In the genomic region with DNA sequence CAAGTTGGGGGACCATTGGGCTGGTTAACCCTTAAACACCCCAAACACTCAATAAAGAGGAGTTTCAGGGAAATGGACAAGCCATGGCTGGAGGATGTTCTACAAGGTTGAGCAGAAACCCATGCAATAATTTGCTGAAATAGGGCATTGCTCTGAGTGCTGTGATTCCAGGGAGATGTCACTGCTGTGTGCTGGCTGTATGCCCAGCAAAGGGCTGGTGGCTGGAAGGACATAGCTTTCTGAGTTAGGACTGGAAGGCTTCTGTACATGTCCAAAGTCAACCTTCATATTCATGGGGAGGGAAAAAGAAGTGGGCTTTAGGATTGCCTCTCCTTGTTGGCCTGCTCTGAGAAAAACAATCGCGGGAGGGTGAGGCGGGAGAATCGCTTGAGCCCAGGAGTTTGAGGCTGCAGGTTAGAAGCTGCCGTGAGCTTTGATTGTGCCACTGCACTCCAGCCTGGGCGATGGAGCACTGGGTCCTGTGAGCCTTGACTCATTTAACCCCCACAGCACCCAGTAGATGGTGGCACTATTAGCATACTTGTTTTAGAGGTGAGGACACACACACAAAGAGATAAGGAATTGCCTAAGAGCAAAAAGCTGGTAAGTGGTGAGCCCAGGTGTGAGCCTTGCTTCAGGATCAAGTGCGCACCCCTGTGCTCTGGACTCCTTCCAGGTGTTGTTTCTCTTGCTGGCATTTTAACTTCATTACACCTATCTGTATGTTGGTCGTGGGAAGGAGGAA, we compare ENCODE assay signal across 16 cellular contexts. TPM values are rescaled to one million over a fixed set of nuclear protein-coding genes. Genes with fewer than 3 reads are reported as not detected.
DNase-seq lines count a peak whose midpoint lies in the region; ATAC-seq and TF ChIP-seq lines count a peak whose summit lies in the region.
"Had no signal": no experiment of that assay in that cellular context is flagged by ENCODE, and none has a peak within 500 bp of the region (broad histone marks: within the 10 kb centered on the region; RNA-seq: fewer than 3 reads in every experiment).

No MANE protein-coding gene starts in this region.

- H3K9ac ChIP-seq in OCI-LY1 (ENCODE audit: low read length): no peak overlapping the region; the same call in 1 of the 2 replicates

- intact Hi-C loops in activated naive CD4-positive, alpha-beta T cell treated with anti-CD3 and anti-CD28 coated beads for 36 hours (cut with micrococcal nuclease): no loop called here

- H3F3A ChIP-seq in OCI-LY1 (ENCODE audit: insufficient read depth, low read length): no peaks in the 10 kb centered on the region

- WGBS in hepatocyte (ENCODE audit: low lambda C conversion rate, missing lambda C conversion rate): 82% methylated on average over 8 of the region's 8 CpGs

- CTCF ChIA-PET in activated naive CD4-positive, alpha-beta T cell treated with anti-CD3 and anti-CD28 coated beads for 36 hours (lab: Charles Lee): interaction anchor here (0.6 to 3.7 kb wide), 3 partner anchors 153 to 775 kb away, joined by 3 to 25 read pairs (median 5); no protein-coding TSS in a partner anchor
- CTCF ChIA-PET in activated naive CD4-positive, alpha-beta T cell treated with anti-CD3 and anti-CD28 coated beads, Interleukin-2, amount 10 ng/mL, durations not matched to agents 7 days and 5 days (lab: Charles Lee): interaction anchor here (0.8 to 2.0 kb wide), 5 partner anchors 11 to 678 kb away, joined by 3 to 9 read pairs (median 3); no protein-coding TSS in a partner anchor

- H3K36me3 Mint-ChIP-seq in activated naive CD4-positive, alpha-beta T cell treated with anti-CD3 and anti-CD28 coated beads for 36 hours (ENCODE audit: low read depth): no peaks in the 10 kb centered on the region
- H3K36me3 Mint-ChIP-seq in activated naive CD4-positive, alpha-beta T cell treated with anti-CD3 and anti-CD28 coated beads, Interleukin-2, amount 10 ng/mL, durations not matched to agents 7 days and 5 days: no peaks in the 10 kb centered on the region
- H3K36me3 Mint-ChIP-seq: activated naive CD4-positive, alpha-beta T cell treated with anti-CD3 and anti-CD28 coated beads, Interleukin-2, amount 50 U/mL, for 24 hours; mesothelial cell of epicardium had no signal

- H3K27me3 ChIP-seq in OCI-LY1 (ENCODE audit: insufficient read depth, low read length) (no peaks in the 10 kb centered on the region), hepatocyte (peaks cover 20% of the 10 kb centered on the region)
- H3K27me3 ChIP-seq: SJSA1 had no signal

- H3K4me3 ChIP-seq in OCI-LY1 (ENCODE audit: low read depth, low read length, poor library complexity, severe bottlenecking) (peak overlapping the region; percentile 29), hepatocyte (no peak overlapping the region)
- H3K4me3 ChIP-seq: SJSA1 had no signal

- H3K36me3 ChIP-seq in OCI-LY1 (ENCODE audit: insufficient read depth, low read length) (no peaks in the 10 kb centered on the region), hepatocyte (replicated peaks; ENCODE audit: insufficient read depth, low read depth) (no peaks in the 10 kb centered on the region)
- H3K36me3 ChIP-seq: SJSA1 had no signal

- no peaks in the 10 kb centered on the region for H3K79me2 ChIP-seq in OCI-LY1 (ENCODE audit: insufficient read depth, low read length)
- H3K79me2 ChIP-seq in hepatocyte: no peaks in the 10 kb centered on the region

- H3K9me3 Mint-ChIP-seq in activated naive CD4-positive, alpha-beta T cell treated with anti-CD3 and anti-CD28 coated beads for 36 hours: no peaks in the 10 kb centered on the region
- H3K9me3 Mint-ChIP-seq in activated naive CD4-positive, alpha-beta T cell treated with anti-CD3 and anti-CD28 coated beads, Interleukin-2, amount 10 ng/mL, durations not matched to agents 7 days and 5 days: no peaks in the 10 kb centered on the region
- H3K9me3 Mint-ChIP-seq: activated naive CD4-positive, alpha-beta T cell treated with anti-CD3 and anti-CD28 coated beads, Interleukin-2, amount 50 U/mL, for 24 hours; mesothelial cell of epicardium had no signal

- no peaks in the 10 kb centered on the region for H4K20me1 ChIP-seq in OCI-LY1 (ENCODE audit: insufficient read depth, low read length)
- H4K20me1 ChIP-seq in hepatocyte (ENCODE audit: insufficient read depth, poor library complexity, severe bottlenecking): no peaks in the 10 kb centered on the region

- no peaks in the 10 kb centered on the region for H3K9me3 ChIP-seq in OCI-LY1 (ENCODE audit: low read length)
- H3K9me3 ChIP-seq in hepatocyte (ENCODE audit: low read depth): no peaks in the 10 kb centered on the region
- H3K9me3 ChIP-seq: SJSA1 had no signal

- H3K4me2 ChIP-seq in OCI-LY1 (ENCODE audit: low read length) (peak overlapping the region; percentile 43; the same call in 1 of the 2 replicates), hepatocyte (peak overlapping the region; percentile 71)

- H3K27me3 Mint-ChIP-seq in activated naive CD4-positive, alpha-beta T cell treated with anti-CD3 and anti-CD28 coated beads for 36 hours (ENCODE audit: low read depth): peaks cover 5% of the 10 kb centered on the region
- peaks cover 66% of the 10 kb centered on the region for H3K27me3 Mint-ChIP-seq in activated naive CD4-positive, alpha-beta T cell treated with anti-CD3 and anti-CD28 coated beads, Interleukin-2, amount 10 ng/mL, durations not matched to agents 7 days and 5 days

- H3K4me1 Mint-ChIP-seq in activated naive CD4-positive, alpha-beta T cell treated with anti-CD3 and anti-CD28 coated beads for 36 hours (ENCODE audit: low read depth): peaks cover 12% of the 10 kb centered on the region
- H3K4me1 Mint-ChIP-seq in activated naive CD4-positive, alpha-beta T cell treated with anti-CD3 and anti-CD28 coated beads, Interleukin-2, amount 10 ng/mL, durations not matched to agents 7 days and 5 days: peaks cover 14% of the 10 kb centered on the region

- no peak overlapping the region for H3K27ac Mint-ChIP-seq in activated naive CD4-positive, alpha-beta T cell treated with anti-CD3 and anti-CD28 coated beads for 36 hours
- no peak overlapping the region for H3K27ac Mint-ChIP-seq in activated naive CD4-positive, alpha-beta T cell treated with anti-CD3 and anti-CD28 coated beads, Interleukin-2, amount 10 ng/mL, durations not matched to agents 7 days and 5 days
- H3K27ac Mint-ChIP-seq: activated naive CD4-positive, alpha-beta T cell treated with anti-CD3 and anti-CD28 coated beads, Interleukin-2, amount 50 U/mL, for 24 hours; mesothelial cell of epicardium had no signal

- DNase-seq in activated naive CD4-positive, alpha-beta T cell treated with anti-CD3 and anti-CD28 coated beads for 36 hours: no peak
- DNase-seq in activated naive CD4-positive, alpha-beta T cell treated with anti-CD3 and anti-CD28 coated beads, Interleukin-2, amount 10 ng/mL, durations not matched to agents 7 days and 5 days: no peak
- DNase-seq in hepatocyte (ENCODE audit: low spot score) (no peak), pons (ENCODE audit: low spot score) (peak; percentile 36), A172 (ENCODE audit: low spot score) (no peak), DMS 273 (lab: John Stamatoyannopoulos, UW; ENCODE audit: unreplicated experiment) (no peak)
- DNase-seq: cerebellar nuclear complex, DMS 273 treated with DMSO at 0.1 percent for 48 hours, Kasumi-1, NCI-H187 treated with DMSO at 0.1 percent for 48 hours had no signal

- peak overlapping the region; percentile 43 for H3K4me3 Mint-ChIP-seq in activated naive CD4-positive, alpha-beta T cell treated with anti-CD3 and anti-CD28 coated beads for 36 hours
- no peak overlapping the region for H3K4me3 Mint-ChIP-seq in activated naive CD4-positive, alpha-beta T cell treated with anti-CD3 and anti-CD28 coated beads, Interleukin-2, amount 10 ng/mL, durations not matched to agents 7 days and 5 days

- H2AFZ ChIP-seq in OCI-LY1 (ENCODE audit: low read length) (no peak overlapping the region), hepatocyte (peak overlapping the region; percentile 32)

- H3K4me1 ChIP-seq in OCI-LY1 (ENCODE audit: insufficient read depth, low read length, severe bottlenecking) (peaks cover 11% of the 10 kb centered on the region), hepatocyte (ENCODE audit: insufficient read depth) (peaks cover 7% of the 10 kb centered on the region)
- H3K4me1 ChIP-seq: SJSA1 had no signal

- H3K9me2 ChIP-seq in OCI-LY1 (ENCODE audit: low read depth, low read length) (no peaks in the 10 kb centered on the region), hepatocyte (replicated peaks; ENCODE audit: insufficient read depth) (no peaks in the 10 kb centered on the region)

- no peak for ATAC-seq in GM18498 (IDR thresholded peaks at IDR 0.05; ENCODE audit: unreplicated experiment)

- TF ChIP-seq CTCF in OCI-LY1 (IDR thresholded peaks at IDR 0.05; ENCODE audit: low read length): no peak
- TF ChIP-seq CTCF in hepatocyte (IDR thresholded peaks at IDR 0.05; ENCODE audit: poor library complexity): no peak

- H3K27ac ChIP-seq in OCI-LY1 (ENCODE audit: low read depth, low read length, poor library complexity, severe bottlenecking): no peak overlapping the region
- H3K27ac ChIP-seq in hepatocyte: peak overlapping the region; percentile 15
- H3K27ac ChIP-seq: SJSA1 had no signal

RNA-seq across cellular contexts. Expression of a gene that starts 20.4 kb away (rescaled TPM):
- not detected for total RNA-seq in activated naive CD4-positive, alpha-beta T cell treated with anti-CD3 and anti-CD28 coated beads for 36 hours
- not detected in 2 replicates for total RNA-seq in hepatocyte
- polyA plus RNA-seq in hepatocyte: not detected in 2 replicates
- not detected in 2 replicates for total RNA-seq in A172 (2014; rRNA removed; shearing (Covaris generic))
- total RNA-seq: mesothelial cell of epicardium, urinary bladder had no signal
- polyA plus RNA-seq: urinary bladder had no signal

RNA-seq across cellular contexts. Expression of a gene that starts 46.8 kb away (rescaled TPM):
- 10 to 100 TPM; 22.7 to 23.0 TPM for total RNA-seq in activated naive CD4-positive, alpha-beta T cell treated with anti-CD3 and anti-CD28 coated beads for 36 hours
- 20.2 and 28.9 TPM in 2 replicates for total RNA-seq in hepatocyte
- 19.3 and 24.4 TPM in 2 replicates for polyA plus RNA-seq in hepatocyte
- total RNA-seq in A172 (2014; rRNA removed; shearing (Covaris generic)): 51.5 and 59.8 TPM in 2 replicates
